Comparison of ENCODE assay signal across 1 cellular context in the genomic region with DNA sequence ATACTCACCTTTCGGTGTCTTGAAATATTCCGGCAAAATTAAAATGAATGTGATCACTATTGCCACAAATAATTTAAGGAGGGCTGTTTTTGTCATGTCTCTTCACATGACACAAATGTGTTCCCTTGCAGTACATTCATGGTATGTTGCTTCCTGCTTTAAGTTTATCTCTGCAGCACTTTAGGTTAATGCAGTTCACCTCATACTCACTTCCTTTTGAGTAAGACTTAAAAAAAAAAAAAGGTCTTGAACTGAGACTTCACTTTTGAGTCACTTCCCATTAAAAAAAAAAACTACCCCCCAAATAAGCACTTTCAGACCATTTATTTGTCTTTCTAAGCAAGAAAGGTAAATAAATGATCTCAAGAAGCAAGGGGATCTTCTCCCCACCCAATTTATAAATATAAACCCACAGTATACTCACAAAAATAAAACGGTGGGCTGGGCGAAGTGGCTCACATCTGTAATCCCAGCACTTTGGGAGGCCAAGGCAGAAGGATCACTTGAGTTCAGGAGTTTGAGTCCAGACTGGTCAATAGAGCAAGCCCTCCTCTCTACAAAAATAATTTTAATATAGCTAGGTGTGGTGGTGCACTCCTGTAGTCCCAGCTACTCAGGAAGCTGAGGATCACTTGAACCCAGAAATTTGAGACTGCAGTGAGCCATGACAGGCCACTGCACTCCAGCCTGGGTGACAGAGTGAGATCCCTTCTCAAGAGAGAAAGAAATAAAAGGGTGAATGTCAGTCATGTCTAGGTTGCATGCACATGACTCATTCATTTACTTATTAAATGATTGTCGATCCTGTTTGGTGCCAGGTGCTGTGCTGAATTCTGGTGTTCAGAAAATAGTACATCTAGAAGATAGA.
TF ChIP-seq lines count a peak whose summit lies in the region.

TSS of gene TMEM156 (minus strand) at position 192 of the 868 bp plus-strand sequence. CDS start at position 96, 96 bp downstream.

TF ChIP-seq in K562, 482 proteins besides CTCF, POLR2A, EP300 and RAD21 (continued from another document and continues in another):
- peak in 1 of 3 experiments; percentile 30; a peak in 1 of 6 replicates for TF ChIP-seq ZBTB11 (CRISPR knock-in tag; IDR thresholded peaks at IDR 0.05)
- peak; percentile 37; the same call in 1 of the 2 replicates for TF ChIP-seq PHF8 (IDR thresholded peaks at IDR 0.05; ENCODE audit: borderline replicate concordance, low read length)
- TF ChIP-seq MEIS2 (IDR thresholded peaks at IDR 0.05; ENCODE audit: partially characterized antibody), result peak; percentile 2
- TF ChIP-seq CREM (IDR thresholded peaks at IDR 0.05; ENCODE audit: low read depth), result peak; percentile 24; the same call in 1 of the 2 replicates
- 0 out of 2 replicates have a peak, but pooled peaks have one; percentile 15 for TF ChIP-seq SMARCE1 (IDR thresholded peaks at IDR 0.05)
- no peak for TF ChIP-seq MEF2D (tag; conservative IDR thresholded peaks at IDR 0.05; ENCODE audit: low read depth)
- TF ChIP-seq SMARCA4 (IDR thresholded peaks at IDR 0.05), result peak; percentile 48; the same call in 1 of the 2 replicates
- no peak for TF ChIP-seq CSDE1 (IDR thresholded peaks at IDR 0.05)
- peak in 1 of 2 experiments; percentile 11; a peak in 1 of 4 replicates for TF ChIP-seq ZNF639 (CRISPR knock-in tag; conservative IDR thresholded peaks at IDR 0.05 in 1 of 2, IDR thresholded peaks at IDR 0.05 in 1 of 2)
- TF ChIP-seq MGA (IDR thresholded peaks at IDR 0.05), result peak; percentile 25; the same call in 1 of the 2 replicates
- no peak for TF ChIP-seq ZNF12 (CRISPR knock-in tag; IDR thresholded peaks at IDR 0.05)
- TF ChIP-seq ZNF589 (CRISPR knock-in tag; IDR thresholded peaks at IDR 0.05; ENCODE audit: low read depth), result no peak
- no peak for TF ChIP-seq ATF1 (CRISPR knock-in tag; IDR thresholded peaks at IDR 0.05)
- TF ChIP-seq ATF1 (tag; IDR thresholded peaks at IDR 0.05), result peak; percentile 32; the same call in 1 of the 2 replicates
- TF ChIP-seq NR4A1 (CRISPR knock-in tag; IDR thresholded peaks at IDR 0.05), result no peak
- no peak for TF ChIP-seq NR4A1 (tag; IDR thresholded peaks at IDR 0.05)
- peak; percentile 12; the same call in 1 of the 2 replicates for TF ChIP-seq DMBX1 (CRISPR knock-in tag; IDR thresholded peaks at IDR 0.05; ENCODE audit: borderline replicate concordance)
- TF ChIP-seq ELF1 (tag; IDR thresholded peaks at IDR 0.05), result peak; percentile 45; the same call in 1 of the 2 replicates
- TF ChIP-seq, protein P1, sequence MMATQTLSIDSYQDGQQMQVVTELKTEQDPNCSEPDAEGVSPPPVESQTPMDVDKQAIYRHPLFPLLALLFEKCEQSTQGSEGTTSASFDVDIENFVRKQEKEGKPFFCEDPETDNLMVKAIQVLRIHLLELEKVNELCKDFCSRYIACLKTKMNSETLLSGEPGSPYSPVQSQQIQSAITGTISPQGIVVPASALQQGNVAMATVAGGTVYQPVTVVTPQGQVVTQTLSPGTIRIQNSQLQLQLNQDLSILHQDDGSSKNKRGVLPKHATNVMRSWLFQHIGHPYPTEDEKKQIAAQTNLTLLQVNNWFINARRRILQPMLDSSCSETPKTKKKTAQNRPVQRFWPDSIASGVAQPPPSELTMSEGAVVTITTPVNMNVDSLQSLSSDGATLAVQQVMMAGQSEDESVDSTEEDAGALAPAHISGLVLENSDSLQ (IDR thresholded peaks at IDR 0.05), result peak; percentile 75
- peak; percentile 66 for TF ChIP-seq ATF3 (IDR thresholded peaks at IDR 0.05)
- TF ChIP-seq ATF3 (CRISPR knock-in tag; conservative IDR thresholded peaks at IDR 0.05), result no peak
- peak; percentile 71 for TF ChIP-seq GABPA (tag; conservative IDR thresholded peaks at IDR 0.05; ENCODE audit: low read depth)
- TF ChIP-seq EP400 (IDR thresholded peaks at IDR 0.05), result peak; percentile 21; the same call in 1 of the 2 replicates
- no peak for TF ChIP-seq KDM4B (IDR thresholded peaks at IDR 0.05; ENCODE audit: borderline replicate concordance in 2 of 2, low read depth in 1 of 2)
- TF ChIP-seq JUND (IDR thresholded peaks at IDR 0.05; ENCODE audit: borderline replicate concordance, low read depth, low read length), result peak; percentile 51; the same call in 1 of the 2 replicates
- peak; percentile 17; the same call in 2 of the 3 replicates for TF ChIP-seq JUND (tag; IDR thresholded peaks at IDR 0.05; ENCODE audit: borderline replicate concordance, low read depth, low read length)
- no peak for TF ChIP-seq U2AF1 (optimal IDR thresholded peaks at IDR 0.05; ENCODE audit: low read depth, low read length)
- TF ChIP-seq ZNF384 (IDR thresholded peaks at IDR 0.05; ENCODE audit: low read depth, low read length), result peak; percentile 96
- TF ChIP-seq ZNF740 (CRISPR knock-in tag; IDR thresholded peaks at IDR 0.05), result no peak
- TF ChIP-seq ZNF740 (tag; IDR thresholded peaks at IDR 0.05), result no peak
- TF ChIP-seq MCM7 (IDR thresholded peaks at IDR 0.05), result no peak
- TF ChIP-seq LEF1 (IDR thresholded peaks at IDR 0.05), result peak; percentile 78
- 0 out of 2 replicates have a peak, but pooled peaks have one; percentile 11 for TF ChIP-seq ARID3A (IDR thresholded peaks at IDR 0.05; ENCODE audit: borderline replicate concordance, low read depth, low read length)
- peak; percentile 23; the same call in 1 of the 2 replicates for TF ChIP-seq MECOM (CRISPR knock-in tag; IDR thresholded peaks at IDR 0.05)
